ENCODE assay signal across 19 cellular contexts in the genomic region with DNA sequence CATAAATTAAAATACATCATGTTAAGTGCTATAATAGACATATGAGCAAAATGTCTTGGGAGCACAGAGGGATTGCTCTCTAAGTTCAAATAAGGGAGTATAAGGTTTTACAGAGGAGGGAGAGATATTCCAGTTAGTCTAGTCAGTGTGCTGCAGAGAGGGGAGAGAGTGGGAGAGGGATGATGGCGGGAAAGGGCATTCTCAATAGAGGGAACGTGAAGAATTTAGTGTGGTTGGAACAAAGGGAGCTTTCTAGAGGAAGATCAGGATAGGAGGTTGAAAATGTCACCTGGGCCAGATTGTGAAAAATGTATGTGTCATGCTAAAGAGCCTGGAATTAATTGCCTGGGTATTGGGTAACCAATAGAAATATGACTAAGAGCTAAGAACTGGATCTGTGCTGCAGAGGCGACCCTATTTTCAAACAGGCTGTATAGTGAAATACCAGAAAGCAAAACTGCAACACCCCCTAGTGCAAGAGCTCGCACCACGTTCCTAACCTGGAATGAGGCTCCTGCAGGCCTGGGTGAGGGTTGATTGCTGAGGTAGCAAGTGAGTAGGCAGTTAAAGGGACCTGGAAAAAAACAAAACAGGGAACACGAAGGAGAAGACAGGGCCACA.
DNase-seq lines count a peak whose midpoint lies in the region; TF ChIP-seq lines count a peak whose summit lies in the region.
"Had no signal": no experiment of that assay in that cellular context is flagged by ENCODE, and none has a peak within 500 bp of the region (broad histone marks: within the 10 kb centered on the region; RNA-seq: fewer than 3 reads in every experiment).

No MANE protein-coding gene starts in this region.

- H3K4me3 Mint-ChIP-seq in neural progenitor cell, result no peak overlapping the region
- H3K4me3 Mint-ChIP-seq in HFFc6, result no peak overlapping the region
- H3K4me3 Mint-ChIP-seq: activated CD8-positive, alpha-beta T cell treated with anti-CD3 and anti-CD28 coated beads, Interleukin-2, amount 10 ng/mL, durations not matched to agents 7 days and 5 days; naive thymus-derived CD4-positive, alpha-beta T cell had no signal

- no peak overlapping the region for H3K9ac ChIP-seq in neural progenitor cell

- no peaks in the 10 kb centered on the region for H4K20me1 ChIP-seq in neural progenitor cell (ENCODE audit: low read depth)

- DNase-seq in HPDE6-E6E7 (ENCODE audit: extremely low spot score), result peak; percentile 16
- peak; percentile 0 for DNase-seq in SW480 (ENCODE audit: low spot score)
- peak; percentile 46 for DNase-seq in globus pallidus (ENCODE audit: low spot score)
- peak; percentile 52 for DNase-seq in neural progenitor cell (ENCODE audit: low spot score)
- no peak for DNase-seq in central memory CD4-positive, alpha-beta T cell
- DNase-seq in NCI-H2227 (lab: John Stamatoyannopoulos, UW; ENCODE audit: unreplicated experiment), result no peak
- no peak for DNase-seq in HFFc6
- no peak for DNase-seq in activated CD8-positive, alpha-beta memory T cell treated with anti-CD3 and anti-CD28 coated beads, Interleukin-2, amount 50 U/mL, for 4 hours
- DNase-seq: activated CD8-positive, alpha-beta T cell treated with anti-CD3 and anti-CD28 coated beads, Interleukin-2, amount 10 ng/mL, durations not matched to agents 7 days and 5 days; DMS153; effector CD8-positive, alpha-beta T cell; heart left ventricle; left ventricle myocardium inferior; naive thymus-derived CD4-positive, alpha-beta T cell; NCI-H187 treated with DMSO at 0.1 percent for 48 hours; NK-92 treated with Interleukin-12 subunit alpha and Interleukin-12 subunit beta, amount 100 ng/mL, for 24 hours; retina; stimulated activated CD4-positive, alpha-beta T cell treated with anti-CD3 and anti-CD28 coated beads, Interleukin-1b, Interleukin-23, amount 100 ng/mL, for 48 hours; transverse colon had no signal

- H3K4me3 ChIP-seq in neural progenitor cell, result no peak overlapping the region
- H3K4me3 ChIP-seq: heart left ventricle, left ventricle myocardium inferior, transverse colon had no signal

- H3K9me3 ChIP-seq in neural progenitor cell (ENCODE audit: low read depth), result no peaks in the 10 kb centered on the region
- H3K9me3 ChIP-seq: heart left ventricle, left ventricle myocardium inferior, transverse colon had no signal

- no peaks in the 10 kb centered on the region for H3K9me3 Mint-ChIP-seq in neural progenitor cell
- peaks cover 48% of the 10 kb centered on the region for H3K9me3 Mint-ChIP-seq in HFFc6

- H3K4me1 ChIP-seq in neural progenitor cell, result peaks cover 19% of the 10 kb centered on the region
- H3K4me1 ChIP-seq: heart left ventricle, left ventricle myocardium inferior, transverse colon had no signal

- H3K4me2 ChIP-seq in neural progenitor cell, result no peak overlapping the region

- H3K27me3 ChIP-seq in neural progenitor cell, result no peaks in the 10 kb centered on the region
- H3K27me3 ChIP-seq: heart left ventricle, transverse colon had no signal

- H3K79me2 ChIP-seq in neural progenitor cell (ENCODE audit: low read depth), result no peaks in the 10 kb centered on the region

- peak; percentile 37 for TF ChIP-seq CTCF in neural progenitor cell (IDR thresholded peaks at IDR 0.05)
- no peak for TF ChIP-seq CTCF in HFFc6 (IDR thresholded peaks at IDR 0.05)

- H3F3A ChIP-seq in neural progenitor cell (ENCODE audit: low read depth), result no peaks in the 10 kb centered on the region

- H3K36me3 ChIP-seq in neural progenitor cell, result no peaks in the 10 kb centered on the region
- H3K36me3 ChIP-seq: heart left ventricle, left ventricle myocardium inferior, transverse colon had no signal

- no peak overlapping the region for H3K27ac ChIP-seq in neural progenitor cell
- H3K27ac ChIP-seq: heart left ventricle, left ventricle myocardium inferior, transverse colon had no signal

- H3K36me3 Mint-ChIP-seq in neural progenitor cell (no peaks in the 10 kb centered on the region), HFFc6 (ENCODE audit: low read depth) (no peaks in the 10 kb centered on the region; the same call in 1 of the 2 replicates)
- H3K36me3 Mint-ChIP-seq: naive thymus-derived CD4-positive, alpha-beta T cell had no signal

- H3K27me3 Mint-ChIP-seq in neural progenitor cell (ENCODE audit: insufficient read depth, low read depth) (no peaks in the 10 kb centered on the region), HFFc6 (ENCODE audit: insufficient read depth) (no peaks in the 10 kb centered on the region; the same call in 1 of the 2 replicates)
- H3K27me3 Mint-ChIP-seq: naive thymus-derived CD4-positive, alpha-beta T cell had no signal

- no peak overlapping the region for H3K27ac Mint-ChIP-seq in neural progenitor cell
- no peak overlapping the region for H3K27ac Mint-ChIP-seq in HFFc6
- H3K27ac Mint-ChIP-seq: activated CD8-positive, alpha-beta T cell treated with anti-CD3 and anti-CD28 coated beads, Interleukin-2, amount 10 ng/mL, durations not matched to agents 7 days and 5 days; naive thymus-derived CD4-positive, alpha-beta T cell had no signal

- H3K4me1 Mint-ChIP-seq in neural progenitor cell, result no peaks in the 10 kb centered on the region
- H3K4me1 Mint-ChIP-seq in HFFc6 (ENCODE audit: low read depth), result no peaks in the 10 kb centered on the region
- H3K4me1 Mint-ChIP-seq: naive thymus-derived CD4-positive, alpha-beta T cell had no signal

- H2AFZ ChIP-seq in neural progenitor cell (replicated peaks), result peak overlapping the region; percentile 80

Comparison
In these comparisons a context has a peak if more than half of its experiments do, and no peak if none do; other contexts are left out.
1. DNase-seq: peak in HPDE6-E6E7 (single experiment), SW480 (single experiment), globus pallidus (single experiment) and neural progenitor cell (single experiment); none in central memory CD4-positive, alpha-beta T cell (single experiment), NCI-H2227 (single experiment), HFFc6 (single experiment) and activated CD8-positive, alpha-beta memory T cell treated with anti-CD3 and anti-CD28 coated beads, Interleukin-2, amount 50 U/mL, for 4 hours (single experiment).